Comparison of ENCODE assay signal across 23 cellular contexts in genomic region chr6:84249724-84250123, GRCh38. TPM values are rescaled to one million over a fixed set of nuclear protein-coding genes. Genes with fewer than 3 reads are reported as not detected.
DNase-seq lines count a peak whose midpoint lies in the region; ATAC-seq and TF ChIP-seq lines count a peak whose summit lies in the region.
"Had no signal": no experiment of that assay in that cellular context is flagged by ENCODE, and none has a peak within 500 bp of the region (broad histone marks: within the 10 kb centered on the region; RNA-seq: fewer than 3 reads in every experiment).

No MANE protein-coding gene starts in this region.

- no peak overlapping the region for H3K4me3 ChIP-seq in DND-41 (ENCODE audit: low read depth in 1 of 2, low read length in 2 of 2)
- no peak overlapping the region for H3K4me3 ChIP-seq in Loucy (ENCODE audit: low read length, poor library complexity, severe bottlenecking)
- no peak overlapping the region for H3K4me3 ChIP-seq in fibroblast of the aortic adventitia (ENCODE audit: low read depth, low read length)
- no peak overlapping the region for H3K4me3 ChIP-seq in esophagus muscularis mucosa
- H3K4me3 ChIP-seq: GM12878, prostate gland, SJSA1, vagina had no signal

- H3K9ac ChIP-seq in DND-41 (ENCODE audit: low read depth, low read length) (no peak overlapping the region), Loucy (ENCODE audit: low read depth, low read length, poor library complexity, severe bottlenecking) (no peak overlapping the region)

- H3K27ac ChIP-seq in DND-41 (ENCODE audit: low read length) (no peak overlapping the region), esophagus muscularis mucosa (replicated peaks in 1 of 4) (no peak overlapping the region)
- H3K27ac ChIP-seq: brain microvascular endothelial cell, prostate gland, SJSA1, vagina had no signal

- DNase-seq in DND-41 (no peak), SK-N-DZ (ENCODE audit: low spot score) (peak; percentile 44), fibroblast of the aortic adventitia (ENCODE audit: low read depth) (peak; percentile 4), esophagus muscularis mucosa (ENCODE audit: extremely low spot score) (no peak)
- DNase-seq in activated CD8-positive, alpha-beta memory T cell treated with anti-CD3 and anti-CD28 coated beads for 24 hours: no peak
- DNase-seq: activated CD4-positive, alpha-beta T cell treated with anti-CD3 and anti-CD28 coated beads, Interleukin-2, amount 50 U/mL, for 48 hours; activated T-cell treated with anti-CD3 and anti-CD28 coated beads, Interleukin-2, amount 50 U/mL, for 48 hours; brain microvascular endothelial cell; GDM1; NCI-H2227 treated with DMSO at 0.1 percent for 48 hours; small intestine; stimulated activated CD4-positive, alpha-beta T cell treated with anti-CD3 and anti-CD28 coated beads, Interleukin-4, amount 100 ng/mL, for 4 hours; stimulated activated CD8-positive, alpha-beta memory T cell treated with anti-CD3 and anti-CD28 coated beads, Interleukin-4, amount 100 ng/mL, for 48 hours; substantia nigra had no signal

- WGBS in esophagus muscularis mucosa: 44% methylated on average over 3 of the region's 3 CpGs

- no peaks in the 10 kb centered on the region for H4K20me1 ChIP-seq in DND-41 (ENCODE audit: insufficient read depth, low read length)
- no peaks in the 10 kb centered on the region for H4K20me1 ChIP-seq in Loucy (ENCODE audit: insufficient read depth, low read length, poor library complexity, severe bottlenecking)

- peak; percentile 58; the same call in 2 of the 3 replicates for ATAC-seq in DND-41 (ENCODE audit: insufficient read depth, low read depth)
- no peak for ATAC-seq in GM21423 (IDR thresholded peaks at IDR 0.05; ENCODE audit: unreplicated experiment)
- ATAC-seq in HG03432 (IDR thresholded peaks at IDR 0.05; ENCODE audit: unreplicated experiment): no peak
- ATAC-seq: esophagus mucosa; GM12878; natural killer cell treated with Interleukin-12 subunit alpha and Interleukin-12 subunit beta and Interleukin-15 and Interleukin-18, amount 100 ng/mL, for 72 hours had no signal

- no peaks in the 10 kb centered on the region for H3K79me2 ChIP-seq in DND-41 (ENCODE audit: insufficient read depth, low read length)
- H3K79me2 ChIP-seq in Loucy (ENCODE audit: insufficient read depth, low read length): no peaks in the 10 kb centered on the region

- TF ChIP-seq CTCF in DND-41 (IDR thresholded peaks at IDR 0.05; ENCODE audit: borderline replicate concordance, extremely low read depth, low read length, poor library complexity, severe bottlenecking): no peak
- TF ChIP-seq CTCF in Loucy (conservative IDR thresholded peaks at IDR 0.05; ENCODE audit: low read length): no peak
- no peak for TF ChIP-seq CTCF in fibroblast of the aortic adventitia (IDR thresholded peaks at IDR 0.05; ENCODE audit: insufficient read depth, low read length)
- no peak for TF ChIP-seq CTCF in esophagus muscularis mucosa (IDR thresholded peaks at IDR 0.05)

- H3K4me1 ChIP-seq in DND-41 (ENCODE audit: insufficient read depth, low read length) (no peaks in the 10 kb centered on the region), Loucy (ENCODE audit: insufficient read depth, low read length, poor library complexity, severe bottlenecking) (no peaks in the 10 kb centered on the region), esophagus muscularis mucosa (no peaks in the 10 kb centered on the region)
- H3K4me1 ChIP-seq: prostate gland, SJSA1, vagina had no signal

- no peaks in the 10 kb centered on the region for H3F3A ChIP-seq in Loucy (ENCODE audit: low read depth)

- intact Hi-C loops in esophagus muscularis mucosa (cut with DNase I): no loop called here

- no peak for TF ChIP-seq EP300 in esophagus muscularis mucosa (IDR thresholded peaks at IDR 0.05)

- no peaks in the 10 kb centered on the region for H3K36me3 ChIP-seq in DND-41 (ENCODE audit: insufficient read depth, low read length)
- no peaks in the 10 kb centered on the region for H3K36me3 ChIP-seq in Loucy (ENCODE audit: insufficient read depth, low read length)
- H3K36me3 ChIP-seq in esophagus muscularis mucosa: no peaks in the 10 kb centered on the region
- H3K36me3 ChIP-seq: brain microvascular endothelial cell, prostate gland, SJSA1, vagina had no signal

- no peak overlapping the region for H3K4me2 ChIP-seq in DND-41 (ENCODE audit: insufficient read depth, low read length)
- no peak overlapping the region for H3K4me2 ChIP-seq in Loucy (ENCODE audit: low read depth, low read length, poor library complexity, severe bottlenecking)

- no peaks in the 10 kb centered on the region for H3K9me3 ChIP-seq in DND-41 (ENCODE audit: insufficient read depth, low read length, severe bottlenecking)
- no peaks in the 10 kb centered on the region for H3K9me3 ChIP-seq in Loucy (ENCODE audit: insufficient read depth, low read depth, low read length)
- no peaks in the 10 kb centered on the region for H3K9me3 ChIP-seq in esophagus muscularis mucosa
- H3K9me3 ChIP-seq: prostate gland, SJSA1, vagina had no signal

- H3K9me2 ChIP-seq in Loucy (replicated peaks; ENCODE audit: low read depth, low read length): no peaks in the 10 kb centered on the region

- H2AFZ ChIP-seq in DND-41 (ENCODE audit: low read depth, low read length) (no peak overlapping the region), Loucy (ENCODE audit: low read length) (0 out of 2 replicates have a peak overlapping the region, but pooled peaks have one; percentile 33)

- H3K27me3 ChIP-seq in DND-41 (ENCODE audit: insufficient read depth, low read length, poor library complexity): peaks cover 2% of the 10 kb centered on the region
- no peaks in the 10 kb centered on the region for H3K27me3 ChIP-seq in Loucy (ENCODE audit: insufficient read depth, low read length, poor library complexity, severe bottlenecking)
- no peaks in the 10 kb centered on the region for H3K27me3 ChIP-seq in esophagus muscularis mucosa
- H3K27me3 ChIP-seq: brain microvascular endothelial cell, SJSA1, vagina had no signal

- TF ChIP-seq POLR2A in esophagus muscularis mucosa (IDR thresholded peaks at IDR 0.05; ENCODE audit: low read depth): no peak

RNA-seq across cellular contexts. Expression of gene CEP162, which starts 22.3 kb away (rescaled TPM):
- 14.0 and 16.1 TPM in 2 replicates for polyA plus RNA-seq in SK-N-DZ (2014; cell fraction: cytosol; rRNA removed)
- polyA plus RNA-seq in SK-N-DZ (2014; cell fraction: nucleus; rRNA removed): 19.9 and 29.2 TPM in 2 replicates
- total RNA-seq in fibroblast of the aortic adventitia (ENCODE audit: low replicate concordance) (12.4 and 21.4 TPM in 2 replicates), esophagus muscularis mucosa (1 to 10 TPM; 7.5 to 9.3 (median 7.8) TPM)

Comparison
In these comparisons a context has a peak if more than half of its experiments do, and no peak if none do; other contexts are left out.
1. DNase-seq: peak in SK-N-DZ (single experiment) and fibroblast of the aortic adventitia (single experiment); none in DND-41 (single experiment), activated CD8-positive, alpha-beta memory T cell treated with anti-CD3 and anti-CD28 coated beads for 24 hours (single experiment) and esophagus muscularis mucosa (single experiment).